In the genomic region with DNA sequence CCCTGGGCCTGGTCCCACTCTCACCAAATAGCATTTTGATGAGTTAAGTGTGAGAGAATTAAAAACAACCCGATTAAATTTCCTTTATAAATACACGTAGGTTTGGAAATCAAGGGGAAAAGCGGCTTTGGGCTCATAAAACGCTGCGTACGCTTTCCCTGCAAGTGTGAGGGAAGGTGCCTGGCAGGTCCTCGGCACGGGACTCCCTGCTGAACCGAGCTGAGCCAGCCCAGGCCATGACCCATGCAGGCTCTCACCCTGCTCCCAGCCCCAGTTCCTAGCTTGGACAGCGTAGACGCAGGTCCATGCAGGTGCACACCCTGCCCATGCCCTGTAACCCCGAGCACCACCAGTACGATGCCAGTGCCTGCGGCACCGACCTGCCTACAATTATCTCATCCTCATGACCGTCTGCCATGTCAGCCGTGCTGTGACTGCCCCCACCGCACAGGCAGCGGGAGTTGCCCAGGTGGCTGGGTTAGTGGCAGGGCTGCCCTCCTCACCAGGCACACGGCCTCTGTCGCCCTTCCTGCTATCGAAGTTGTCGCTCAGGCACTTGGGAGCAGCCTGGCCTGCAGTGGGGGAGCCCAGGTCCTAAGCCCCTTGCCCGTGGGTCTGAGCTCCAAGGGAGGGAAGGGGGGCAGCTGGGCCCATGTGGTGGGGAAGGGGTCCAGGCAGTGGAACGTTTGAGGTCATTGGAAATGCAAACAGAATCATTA, we compare ENCODE assay signal across 1 cellular context.
TF ChIP-seq lines count a peak whose summit lies in the region.

No MANE protein-coding gene starts in this region.

TF ChIP-seq in SK-N-SH, 30 proteins besides CTCF, POLR2A, EP300 and RAD21 (continued from another document):
- TF ChIP-seq, protein P1, sequence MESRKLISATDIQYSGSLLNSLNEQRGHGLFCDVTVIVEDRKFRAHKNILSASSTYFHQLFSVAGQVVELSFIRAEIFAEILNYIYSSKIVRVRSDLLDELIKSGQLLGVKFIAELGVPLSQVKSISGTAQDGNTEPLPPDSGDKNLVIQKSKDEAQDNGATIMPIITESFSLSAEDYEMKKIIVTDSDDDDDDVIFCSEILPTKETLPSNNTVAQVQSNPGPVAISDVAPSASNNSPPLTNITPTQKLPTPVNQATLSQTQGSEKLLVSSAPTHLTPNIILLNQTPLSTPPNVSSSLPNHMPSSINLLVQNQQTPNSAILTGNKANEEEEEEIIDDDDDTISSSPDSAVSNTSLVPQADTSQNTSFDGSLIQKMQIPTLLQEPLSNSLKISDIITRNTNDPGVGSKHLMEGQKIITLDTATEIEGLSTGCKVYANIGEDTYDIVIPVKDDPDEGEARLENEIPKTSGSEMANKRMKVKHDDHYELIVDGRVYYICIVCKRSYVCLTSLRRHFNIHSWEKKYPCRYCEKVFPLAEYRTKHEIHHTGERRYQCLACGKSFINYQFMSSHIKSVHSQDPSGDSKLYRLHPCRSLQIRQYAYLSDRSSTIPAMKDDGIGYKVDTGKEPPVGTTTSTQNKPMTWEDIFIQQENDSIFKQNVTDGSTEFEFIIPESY (IDR thresholded peaks at IDR 0.05; ENCODE audit: borderline replicate concordance, low read depth), result no peak
- TF ChIP-seq, protein P2, sequence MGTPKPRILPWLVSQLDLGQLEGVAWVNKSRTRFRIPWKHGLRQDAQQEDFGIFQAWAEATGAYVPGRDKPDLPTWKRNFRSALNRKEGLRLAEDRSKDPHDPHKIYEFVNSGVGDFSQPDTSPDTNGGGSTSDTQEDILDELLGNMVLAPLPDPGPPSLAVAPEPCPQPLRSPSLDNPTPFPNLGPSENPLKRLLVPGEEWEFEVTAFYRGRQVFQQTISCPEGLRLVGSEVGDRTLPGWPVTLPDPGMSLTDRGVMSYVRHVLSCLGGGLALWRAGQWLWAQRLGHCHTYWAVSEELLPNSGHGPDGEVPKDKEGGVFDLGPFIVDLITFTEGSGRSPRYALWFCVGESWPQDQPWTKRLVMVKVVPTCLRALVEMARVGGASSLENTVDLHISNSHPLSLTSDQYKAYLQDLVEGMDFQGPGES (IDR thresholded peaks at IDR 0.05; ENCODE audit: low read depth, low read length), result no peak
- no peak for TF ChIP-seq PBX3 (IDR thresholded peaks at IDR 0.05)
- TF ChIP-seq NRF1 (IDR thresholded peaks at IDR 0.05; ENCODE audit: low read depth, low read length), result no peak
- no peak for TF ChIP-seq MEF2A (IDR thresholded peaks at IDR 0.05; ENCODE audit: borderline replicate concordance, low read depth)
